Comparison of ENCODE assay signal across 24 cellular contexts in genomic region chr3:141170678-141171295, GRCh38.
"Had no signal": no experiment of that assay in that cellular context is flagged by ENCODE, and none has a peak within 500 bp of the region (broad histone marks: within the 10 kb centered on the region; RNA-seq: fewer than 3 reads in every experiment).

No MANE protein-coding gene starts in this region.

- H3K36me3 ChIP-seq: left ventricle myocardium inferior, ovary, right atrium auricular region, right lobe of liver, stomach, thyroid gland, transverse colon, upper lobe of left lung, vagina had no signal

- H3K4me1 ChIP-seq: left ventricle myocardium inferior, right atrium auricular region, right lobe of liver, stomach, testis, thyroid gland, transverse colon, upper lobe of left lung, vagina had no signal

- H3K4me3 ChIP-seq: left ventricle myocardium inferior, lung, mucosa of descending colon, ovary, right atrium auricular region, right lobe of liver, smooth muscle cell, stomach, testis, thyroid gland, transverse colon, upper lobe of left lung, vagina had no signal

- H3K9me3 ChIP-seq: mucosa of descending colon, ovary, right atrium auricular region, right lobe of liver, testis, thyroid gland, transverse colon, upper lobe of left lung, vagina had no signal

- H3K27ac ChIP-seq: left ventricle myocardium inferior, ovary, right atrium auricular region, right lobe of liver, stomach, testis, thyroid gland, transverse colon, upper lobe of left lung, vagina had no signal

- H3K27me3 ChIP-seq: ovary, right atrium auricular region, testis, thyroid gland, upper lobe of left lung, vagina had no signal

- DNase-seq: hypothalamus; immature natural killer cell; islet precursor cell; left ventricle myocardium inferior; midbrain; mucosa of descending colon; naive thymus-derived CD4-positive, alpha-beta T cell; ovary; right lobe of liver; stimulated activated CD4-positive, alpha-beta T cell treated with anti-CD3 and anti-CD28 coated beads, Interleukin-1b, Interleukin-23, amount 100 ng/mL, for 48 hours; stimulated activated CD4-positive, alpha-beta T cell treated with anti-CD3 and anti-CD28 coated beads, Interleukin-2, amount 100 ng/mL, for 48 hours; stimulated activated CD4-positive, alpha-beta T cell treated with anti-CD3 and anti-CD28 coated beads, Interleukin-4, amount 100 ng/mL, for 4 hours; stimulated activated CD8-positive, alpha-beta memory T cell treated with anti-CD3 and anti-CD28 coated beads, Interleukin-4, amount 100 ng/mL, for 48 hours; stimulated activated naive B cell treated with anti-CD40 and anti-IgM and Interleukin-4, amounts not matched to agents 10 μg/mL and 1 μg/mL and 100 μg/mL, for 72 hours; stimulated activated naive CD8-positive, alpha-beta T cell treated with anti-CD3 and anti-CD28 coated beads, Interleukin-15, Interleukin-2, amounts not matched to agents 100 U/mL and 50 U/mL, for 24 hours; stomach; testis; thyroid gland; transverse colon; upper lobe of left lung had no signal
